ENCODE assay signal across 21 cellular contexts in the genomic region with DNA sequence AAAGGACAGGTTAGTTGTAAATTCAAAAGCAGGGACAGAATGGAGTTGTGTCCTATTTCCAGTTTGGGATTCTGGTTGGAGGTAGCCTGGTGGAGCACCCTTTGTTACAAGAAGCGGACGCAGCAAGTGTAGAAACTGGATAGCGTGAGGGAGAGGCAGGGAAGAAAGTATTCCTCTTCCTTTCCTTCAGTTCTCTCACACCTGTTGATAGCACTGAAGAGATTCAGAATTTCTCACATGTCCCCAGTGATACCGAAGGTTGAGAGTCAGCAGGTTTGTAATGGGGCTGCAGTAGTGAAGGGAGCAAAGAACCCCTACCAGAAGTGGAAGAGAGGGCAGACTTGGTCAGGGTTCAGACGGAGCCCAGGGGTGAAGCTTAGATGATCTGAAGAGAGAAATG.
DNase-seq lines count a peak whose midpoint lies in the region; ATAC-seq and TF ChIP-seq lines count a peak whose summit lies in the region.
"Had no signal": no experiment of that assay in that cellular context is flagged by ENCODE, and none has a peak within 500 bp of the region (broad histone marks: within the 10 kb centered on the region; RNA-seq: fewer than 3 reads in every experiment).

No MANE protein-coding gene starts in this region.

- H3K4me3 ChIP-seq in Caco-2 (ENCODE audit: low read depth, low read length), result no peak overlapping the region
- H3K4me3 ChIP-seq in IMR-90 (ENCODE audit: insufficient read depth, low read depth, low read length), result no peak overlapping the region
- no peak overlapping the region for H3K4me3 ChIP-seq in mesenchymal stem cell (ENCODE audit: insufficient read depth in 1 of 2, low read depth in 1 of 2, low read length in 2 of 2)
- H3K4me3 ChIP-seq: BLaER1 had no signal

- H2BK5ac ChIP-seq in IMR-90 (ENCODE audit: low read depth, low read length, poor library complexity, severe bottlenecking) (no peak overlapping the region), mesenchymal stem cell (ENCODE audit: low read depth, low read length, poor library complexity, severe bottlenecking) (no peak overlapping the region)

- H3K9me3 Mint-ChIP-seq in Caco-2 (ENCODE audit: unreplicated experiment), result no peaks in the 10 kb centered on the region
- H3K9me3 Mint-ChIP-seq: CD14-positive monocyte had no signal

- H3K79me1 ChIP-seq in IMR-90 (ENCODE audit: low read depth in 1 of 2, low read length in 2 of 2) (0 out of 4 replicates have a peak, but pooled peaks cover 0 to 4% of the 10 kb centered on the region in 2 experiments), mesenchymal stem cell (replicated peaks; ENCODE audit: low read length, poor library complexity, severe bottlenecking) (peaks cover 3% of the 10 kb centered on the region)

- dilution Hi-C loops in IMR-90 (cut with HindIII; ENCODE audit: low sequenced_read_pairs, unreplicated experiment), result no loop called here

- H3K36me3 ChIP-seq in Caco-2 (ENCODE audit: control insufficient read depth, insufficient read depth, low read length) (no peaks in the 10 kb centered on the region), ES-I3 (ENCODE audit: insufficient read depth, low read length) (no peaks in the 10 kb centered on the region), IMR-90 (ENCODE audit: control insufficient read depth, insufficient read depth, low read length) (no peaks in the 10 kb centered on the region), mesenchymal stem cell (ENCODE audit: control insufficient read depth in 1 of 2, insufficient read depth in 2 of 2, low read depth in 1 of 2, low read length in 2 of 2) (no peaks in the 10 kb centered on the region)
- H3K36me3 ChIP-seq: BE2C, BLaER1 had no signal

- TF ChIP-seq POLR2A in IMR-90 (IDR thresholded peaks at IDR 0.05; ENCODE audit: low read depth, low read length), result no peak

- H3K27ac Mint-ChIP-seq in Caco-2 (ENCODE audit: unreplicated experiment), result peak overlapping the region; percentile 9
- H3K27ac Mint-ChIP-seq: CD14-positive monocyte; CD4-positive, alpha-beta memory T cell; CD4-positive, CD25-positive, alpha-beta regulatory T cell; CD8-positive, alpha-beta memory T cell had no signal

- H2AK9ac ChIP-seq in IMR-90 (replicated peaks; ENCODE audit: low read depth, low read length, poor library complexity), result no peak overlapping the region

- POLR2A ChIA-PET in Caco-2 (lab: Charles Lee) (no interaction called here), IMR-90 (lab: Charles Lee; ENCODE audit: unreplicated experiment) (no interaction called here)

- no peak overlapping the region for H2AFZ ChIP-seq in IMR-90 (replicated peaks; ENCODE audit: low read length, poor library complexity)
- no peak overlapping the region for H2AFZ ChIP-seq in mesenchymal stem cell (ENCODE audit: low read depth, low read length)

- H3K4me1 ChIP-seq in Caco-2 (no peaks in the 10 kb centered on the region), ES-I3 (ENCODE audit: insufficient read depth, low read length) (peaks cover 7% of the 10 kb centered on the region; the same call in 1 of the 2 replicates), IMR-90 (ENCODE audit: control insufficient read depth, insufficient read depth, low read length) (peaks cover 10% of the 10 kb centered on the region), mesenchymal stem cell (ENCODE audit: control insufficient read depth, insufficient read depth, low read depth, low read length) (peaks cover 2% of the 10 kb centered on the region)
- H3K4me1 ChIP-seq: BLaER1 had no signal

- H3K14ac ChIP-seq in IMR-90 (replicated peaks; ENCODE audit: low read depth, low read length) (0 out of 2 replicates have a peak overlapping the region, but pooled peaks have one; percentile 4), mesenchymal stem cell (ENCODE audit: low read length in 2 of 2) (no peak overlapping the region)

- TF ChIP-seq CTCF in Caco-2 (IDR thresholded peaks at IDR 0.05; ENCODE audit: insufficient read depth in 1 of 2, low read depth in 1 of 2, low read length in 1 of 2, severe bottlenecking in 1 of 2, unreplicated experiment in 1 of 2) (no peak), IMR-90 (conservative IDR thresholded peaks at IDR 0.05; ENCODE audit: low read depth, low read length) (no peak)

- H3K27me3 ChIP-seq in Caco-2 (replicated peaks; ENCODE audit: control insufficient read depth, insufficient read depth, low read length) (no peaks in the 10 kb centered on the region), IMR-90 (ENCODE audit: control insufficient read depth, insufficient read depth, low read length) (no peaks in the 10 kb centered on the region), mesenchymal stem cell (ENCODE audit: control insufficient read depth in 1 of 2, insufficient read depth in 1 of 2, low read length in 2 of 2) (no peaks in the 10 kb centered on the region)
- H3K27me3 ChIP-seq: BE2C, BLaER1 had no signal

- H4K5ac ChIP-seq in IMR-90 (ENCODE audit: low read depth, low read length), result no peak overlapping the region

- H3K23ac ChIP-seq in IMR-90 (ENCODE audit: low read depth, low read length), result no peak overlapping the region
- no peak overlapping the region for H3K23ac ChIP-seq in mesenchymal stem cell (ENCODE audit: low read length in 2 of 2)

- H2BK120ac ChIP-seq in IMR-90 (ENCODE audit: low read depth, low read length) (no peak overlapping the region), mesenchymal stem cell (ENCODE audit: low read depth, low read length) (no peak overlapping the region)

- H3K4ac ChIP-seq in IMR-90 (ENCODE audit: low read depth, low read length) (no peak overlapping the region), mesenchymal stem cell (ENCODE audit: low read depth in 1 of 2, low read length in 2 of 2) (no peak overlapping the region)

- no peak overlapping the region for H3K4me2 ChIP-seq in IMR-90 (ENCODE audit: low read depth, low read length)
- H3K4me2 ChIP-seq in mesenchymal stem cell (ENCODE audit: low read length, poor library complexity, severe bottlenecking), result no peak overlapping the region
- H3K4me2 ChIP-seq: BLaER1 had no signal

- no peak overlapping the region for H3K56ac ChIP-seq in IMR-90 (ENCODE audit: extremely low read depth, insufficient read depth, low read length)

- H4K91ac ChIP-seq in IMR-90 (ENCODE audit: insufficient read depth, low read depth, low read length) (peak overlapping the region; percentile 23; the same call in 1 of the 2 replicates), mesenchymal stem cell (ENCODE audit: low read length) (no peak overlapping the region)

- H3K9me1 ChIP-seq in IMR-90 (ENCODE audit: insufficient read depth, low read length), result 0 out of 2 replicates have a peak, but pooled peaks cover 2% of the 10 kb centered on the region

- ATAC-seq in IMR-90 (ENCODE audit: low read depth), result no peak

- intact Hi-C loops in Caco-2 (cut with micrococcal nuclease; ENCODE audit: unreplicated experiment) (no loop called here), IMR-90 (cut with micrococcal nuclease) (no loop called here)

- H2BK12ac ChIP-seq in mesenchymal stem cell (ENCODE audit: low read length in 2 of 2), result no peak overlapping the region

- TF ChIP-seq RAD21 in IMR-90 (IDR thresholded peaks at IDR 0.05; ENCODE audit: low read length), result no peak

- no peaks in the 10 kb centered on the region for H3K4me1 Mint-ChIP-seq in Caco-2 (ENCODE audit: low read depth, unreplicated experiment)
- H3K4me1 Mint-ChIP-seq: CD4-positive, alpha-beta memory T cell; CD4-positive, CD25-positive, alpha-beta regulatory T cell; CD8-positive, alpha-beta memory T cell had no signal

- H2BK15ac ChIP-seq in IMR-90 (ENCODE audit: low read depth, low read length), result peak overlapping the region; percentile 4; the same call in 1 of the 3 replicates
- H2BK15ac ChIP-seq in mesenchymal stem cell (ENCODE audit: low read depth, poor library complexity, severe bottlenecking), result no peak overlapping the region

- H2BK20ac ChIP-seq in IMR-90 (ENCODE audit: low read depth, low read length), result peak overlapping the region; percentile 31

- WGBS in IMR-90 (ENCODE audit: extremely low coverage in 2 of 2, insufficient read length in 1 of 2), 2 experiments, result no CpG with 5 or more reads among the region's 5 CpGs
- WGBS in mesenchymal stem cell, result 94% methylated on average over 5 of the region's 5 CpGs

- H3K9ac ChIP-seq in ES-I3 (ENCODE audit: low read depth, low read length) (peak overlapping the region; percentile 21; the same call in 1 of the 2 replicates), IMR-90 (ENCODE audit: low read depth, low read length) (no peak overlapping the region), mesenchymal stem cell (ENCODE audit: low read length) (no peak overlapping the region)
- H3K9ac ChIP-seq: BLaER1 had no signal

- H4K8ac ChIP-seq in IMR-90 (ENCODE audit: low read depth in 2 of 2, low read length in 2 of 2) (no peak overlapping the region; a peak in 1 of 4 replicates), mesenchymal stem cell (ENCODE audit: low read length) (no peak overlapping the region)

- no peak overlapping the region for H3K4me3 Mint-ChIP-seq in Caco-2 (ENCODE audit: unreplicated experiment)
- H3K4me3 Mint-ChIP-seq: CD14-positive monocyte; CD4-positive, alpha-beta memory T cell; CD4-positive, CD25-positive, alpha-beta regulatory T cell; CD8-positive, alpha-beta memory T cell had no signal

- BruUV-seq in Caco-2 (replicated peaks; lab: Mats Ljungman, UMichigan), result no TSS peak
- BruUV-seq in IMR-90 (replicated peaks; lab: Mats Ljungman, UMichigan), result no TSS peak

- DNase-seq in Caco-2, result no peak
- DNase-seq in IMR-90, result no peak
- no peak for DNase-seq in mesenchymal stem cell
- DNase-seq in NCI-H1048 (lab: John Stamatoyannopoulos, UW), result no peak
- DNase-seq in NCI-H524 treated with DMSO at 0.1 percent for 48 hours (lab: John Stamatoyannopoulos, UW), result no peak
- no peak for DNase-seq in DMS79 (lab: John Stamatoyannopoulos, UW)
- DNase-seq: 8988T; ACHN; BE2C; C1 segment of cervical spinal cord; Calu3; CD4-positive, alpha-beta memory T cell; CD4-positive, CD25-positive, alpha-beta regulatory T cell; CD8-positive, alpha-beta memory T cell; COR-L47; DND-41; EL; GF-D8 had no signal

- no peaks in the 10 kb centered on the region for H3K36me3 Mint-ChIP-seq in Caco-2 (ENCODE audit: insufficient read depth, unreplicated experiment)
- H3K36me3 Mint-ChIP-seq: CD14-positive monocyte; CD4-positive, alpha-beta memory T cell; CD4-positive, CD25-positive, alpha-beta regulatory T cell; CD8-positive, alpha-beta memory T cell had no signal

- CTCF ChIA-PET in Caco-2 (lab: Charles Lee) (no interaction called here), IMR-90 (lab: Yijun Ruan, JAX) (no interaction called here)

- in situ Hi-C loops in IMR-90 (cut with MboI; ENCODE audit: low sequenced_read_pairs), result no loop called here

- H4K20me1 ChIP-seq in IMR-90 (ENCODE audit: insufficient read depth, low read length), result no peaks in the 10 kb centered on the region
- H4K20me1 ChIP-seq: BLaER1 had no signal

- no peaks in the 10 kb centered on the region for H3K27me3 Mint-ChIP-seq in Caco-2 (ENCODE audit: insufficient read depth, unreplicated experiment)
- H3K27me3 Mint-ChIP-seq: CD4-positive, alpha-beta memory T cell; CD4-positive, CD25-positive, alpha-beta regulatory T cell; CD8-positive, alpha-beta memory T cell had no signal

- H2AK5ac ChIP-seq in IMR-90 (ENCODE audit: low read depth, low read length) (peak overlapping the region; percentile 54), mesenchymal stem cell (ENCODE audit: low read length, severe bottlenecking) (peak overlapping the region; percentile 94)

- H3K9me3 ChIP-seq in Caco-2 (no peaks in the 10 kb centered on the region), ES-I3 (ENCODE audit: control insufficient read depth, insufficient read depth, low read length) (no peaks in the 10 kb centered on the region), IMR-90 (ENCODE audit: control insufficient read depth, insufficient read depth, low read length) (no peaks in the 10 kb centered on the region), mesenchymal stem cell (ENCODE audit: control insufficient read depth, low read length) (no peaks in the 10 kb centered on the region)
- H3K9me3 ChIP-seq: BE2C, BLaER1 had no signal

- H3K27ac ChIP-seq in IMR-90 (ENCODE audit: insufficient read depth, low read length) (no peak overlapping the region), mesenchymal stem cell (ENCODE audit: low read length, poor library complexity, severe bottlenecking) (no peak overlapping the region)
- H3K27ac ChIP-seq: BLaER1 had no signal

- H3K18ac ChIP-seq in IMR-90 (ENCODE audit: low read depth, low read length) (no peak overlapping the region), mesenchymal stem cell (ENCODE audit: low read depth in 1 of 2, low read length in 2 of 2) (peak overlapping the region; percentile 18 to 52)
